Comparison of ENCODE assay signal across 1 cellular context in genomic region chr7:7292085-7292484, GRCh38.
TF ChIP-seq lines count a peak whose summit lies in the region.

No MANE protein-coding gene starts in this region.

TF ChIP-seq in GM23338, 12 proteins besides CTCF, POLR2A, EP300 and RAD21 (continued from another document):
- TF ChIP-seq ZNF462 (CRISPR knock-in tag; IDR thresholded peaks at IDR 0.05) (no peak), CREB1 (CRISPR knock-in tag; IDR thresholded peaks at IDR 0.05; ENCODE audit: low read depth) (no peak), EZH2 (IDR thresholded peaks at IDR 0.05; ENCODE audit: low read depth, unreplicated experiment) (no peak), EZH2phosphoT487 (IDR thresholded peaks at IDR 0.05; ENCODE audit: unreplicated experiment) (no peak), STAT1 (IDR thresholded peaks at IDR 0.05; ENCODE audit: unreplicated experiment) (no peak), ZNF114 (CRISPR knock-in tag; IDR thresholded peaks at IDR 0.05) (no peak), ZNF331 (CRISPR knock-in tag; IDR thresholded peaks at IDR 0.05; ENCODE audit: low read depth) (no peak), REST (IDR thresholded peaks at IDR 0.05; ENCODE audit: unreplicated experiment) (no peak), POLR2AphosphoS5 (IDR thresholded peaks at IDR 0.05; ENCODE audit: low read depth) (no peak), ETS1 (IDR thresholded peaks at IDR 0.05) (no peak), JUNB (IDR thresholded peaks at IDR 0.05; ENCODE audit: unreplicated experiment) (no peak)
